1 cellular context compared by ENCODE assay signal in genomic region chr20:36102306-36102705, GRCh38.
TF ChIP-seq lines count a peak whose summit lies in the region.

No MANE protein-coding gene starts in this region.

TF ChIP-seq in IMR-90, 13 proteins besides CTCF, POLR2A, EP300 and RAD21 (continued from another document):
- TF ChIP-seq USF2 (IDR thresholded peaks at IDR 0.05; ENCODE audit: low read depth, low read length), result no peak
- no peak for TF ChIP-seq MAZ (IDR thresholded peaks at IDR 0.05; ENCODE audit: borderline replicate concordance, low read depth, low read length)
- no peak for TF ChIP-seq FOS (IDR thresholded peaks at IDR 0.05; ENCODE audit: low read depth, low read length)
- TF ChIP-seq SMC3 (IDR thresholded peaks at IDR 0.05; ENCODE audit: low read depth, low read length), result no peak
- no peak for TF ChIP-seq RFX5 (IDR thresholded peaks at IDR 0.05; ENCODE audit: low read depth, low read length)
- no peak for TF ChIP-seq CEBPB (IDR thresholded peaks at IDR 0.05; ENCODE audit: low read depth, low read length)
- TF ChIP-seq BHLHE40 (IDR thresholded peaks at IDR 0.05; ENCODE audit: low read depth, low read length), result no peak
- TF ChIP-seq RCOR1 (IDR thresholded peaks at IDR 0.05; ENCODE audit: insufficient replicate concordance, low read length), result no peak
